Comparison of ENCODE assay signal across 19 cellular contexts in genomic region chr10:108862691-108863350, GRCh38.
"Had no signal": no experiment of that assay in that cellular context is flagged by ENCODE, and none has a peak within 500 bp of the region (broad histone marks: within the 10 kb centered on the region; RNA-seq: fewer than 3 reads in every experiment).

No MANE protein-coding gene starts in this region.

- H3K4me1 ChIP-seq: body of pancreas, lower lobe of right lung, right atrium auricular region, spleen, transverse colon had no signal

- H3K9me3 ChIP-seq: body of pancreas, lower lobe of right lung, spleen, transverse colon had no signal

- H3K27ac ChIP-seq: body of pancreas, lower lobe of right lung, right atrium auricular region, spleen, transverse colon had no signal

- H3K4me3 Mint-ChIP-seq: activated CD8-positive, alpha-beta T cell treated with anti-CD3 and anti-CD28 coated beads for 36 hours; activated naive CD8-positive, alpha-beta T cell treated with anti-CD3 and anti-CD28 coated beads, Interleukin-2, amount 10 ng/mL, durations not matched to agents 7 days and 5 days; naive B cell; stimulated activated memory B cell treated with anti-CD40 and anti-IgM and Interleukin-4, amounts not matched to agents 10 μg/mL and 1 μg/mL and 100 μg/mL, for 72 hours had no signal

- H3K36me3 Mint-ChIP-seq: activated naive CD8-positive, alpha-beta T cell treated with anti-CD3 and anti-CD28 coated beads, Interleukin-2, amount 10 ng/mL, durations not matched to agents 7 days and 5 days; stimulated activated memory B cell treated with anti-CD40 and anti-IgM and Interleukin-4, amounts not matched to agents 10 μg/mL and 1 μg/mL and 100 μg/mL, for 72 hours had no signal

- H3K4me1 Mint-ChIP-seq: activated naive CD8-positive, alpha-beta T cell treated with anti-CD3 and anti-CD28 coated beads, Interleukin-2, amount 10 ng/mL, durations not matched to agents 7 days and 5 days; naive B cell; stimulated activated memory B cell treated with anti-CD40 and anti-IgM and Interleukin-4, amounts not matched to agents 10 μg/mL and 1 μg/mL and 100 μg/mL, for 72 hours had no signal

- H3K27me3 Mint-ChIP-seq: activated CD8-positive, alpha-beta T cell treated with anti-CD3 and anti-CD28 coated beads for 36 hours; activated naive CD8-positive, alpha-beta T cell treated with anti-CD3 and anti-CD28 coated beads, Interleukin-2, amount 10 ng/mL, durations not matched to agents 7 days and 5 days; stimulated activated memory B cell treated with anti-CD40 and anti-IgM and Interleukin-4, amounts not matched to agents 10 μg/mL and 1 μg/mL and 100 μg/mL, for 72 hours had no signal

- H3K4me3 ChIP-seq: body of pancreas, lower lobe of right lung, right atrium auricular region, spleen, transverse colon had no signal

- DNase-seq: activated CD4-positive, alpha-beta T cell treated with anti-CD3 and anti-CD28 coated beads for 4 hours; activated CD8-positive, alpha-beta memory T cell treated with anti-CD3 and anti-CD28 coated beads, Interleukin-2, amount 50 U/mL, for 48 hours; activated CD8-positive, alpha-beta T cell treated with anti-CD3 and anti-CD28 coated beads for 36 hours; activated naive CD8-positive, alpha-beta T cell treated with anti-CD3 and anti-CD28 coated beads, Interleukin-2, amount 10 ng/mL, durations not matched to agents 7 days and 5 days; body of pancreas; central memory CD4-positive, alpha-beta T cell; cortex of kidney; effector CD8-positive, alpha-beta T cell; hypothalamus; lower lobe of right lung; midbrain; naive B cell; posterior cingulate gyrus; spleen; stimulated activated CD4-positive, alpha-beta T cell treated with anti-CD3 and anti-CD28 coated beads, Interleukin-1b, Interleukin-23, amount 100 ng/mL, for 48 hours; T-helper 1 cell; transverse colon had no signal

- ATAC-seq: activated CD8-positive, alpha-beta T cell treated with anti-CD3 and anti-CD28 coated beads for 36 hours; body of pancreas; lower lobe of right lung; stimulated activated memory B cell treated with anti-CD40 and anti-IgM and Interleukin-4, amounts not matched to agents 10 μg/mL and 1 μg/mL and 100 μg/mL, for 72 hours had no signal

- H3K27ac Mint-ChIP-seq: activated CD8-positive, alpha-beta T cell treated with anti-CD3 and anti-CD28 coated beads for 36 hours; activated naive CD8-positive, alpha-beta T cell treated with anti-CD3 and anti-CD28 coated beads, Interleukin-2, amount 10 ng/mL, durations not matched to agents 7 days and 5 days; naive B cell; stimulated activated memory B cell treated with anti-CD40 and anti-IgM and Interleukin-4, amounts not matched to agents 10 μg/mL and 1 μg/mL and 100 μg/mL, for 72 hours had no signal

- H3K36me3 ChIP-seq: lower lobe of right lung, right atrium auricular region, spleen, transverse colon had no signal

- H3K9me3 Mint-ChIP-seq: stimulated activated memory B cell treated with anti-CD40 and anti-IgM and Interleukin-4, amounts not matched to agents 10 μg/mL and 1 μg/mL and 100 μg/mL, for 72 hours had no signal

- H3K27me3 ChIP-seq: body of pancreas, right atrium auricular region, spleen, transverse colon had no signal
